In genomic region chr17:47694018-47694817, GRCh38 we compare ENCODE assay signal across 8 cellular contexts. TPM values are rescaled to one million over a fixed set of nuclear protein-coding genes. Genes with fewer than 3 reads are reported as not detected.
DNase-seq lines count a peak whose midpoint lies in the region; ATAC-seq lines count a peak whose summit lies in the region.

Gene TBKBP1 (plus strand): TSS chr17:47694161. CDS start chr17:47696113, 1,952 bp downstream.

- H3K9me3 Mint-ChIP-seq in activated naive CD8-positive, alpha-beta T cell treated with anti-CD3 and anti-CD28 coated beads, Interleukin-2, amount 10 ng/mL, durations not matched to agents 7 days and 5 days = no peaks in the 10 kb centered on the region

- DNase-seq in 8988T = peak; percentile 85
- peak; percentile 57 for DNase-seq in GM23248
- DNase-seq in RPMI8226 = peak; percentile 73
- DNase-seq in activated naive CD8-positive, alpha-beta T cell treated with anti-CD3 and anti-CD28 coated beads, Interleukin-2, amount 10 ng/mL, durations not matched to agents 7 days and 5 days = peak; percentile 58
- peak; percentile 84 for DNase-seq in cardiac septum (ENCODE audit: low spot score)
- DNase-seq in posterior cingulate gyrus = peak in 6 of 10 donors; percentile 26 to 88 (median 44)

- intact Hi-C loops in cardiac septum (cut with DNase I) (loop anchor here (5.0 to 10.0 kb wide), 3 partner anchors 42 to 201 kb away; partner anchors contain the start of gene SP2), posterior cingulate gyrus (cut with DNase I) (no loop called here)

- H3K4me2 ChIP-seq in GM23248 (ENCODE audit: unreplicated experiment) = peak within 1 kb of the TSS; percentile 93

- H3K4me3 Mint-ChIP-seq in activated naive CD8-positive, alpha-beta T cell treated with anti-CD3 and anti-CD28 coated beads, Interleukin-2, amount 10 ng/mL, durations not matched to agents 7 days and 5 days = peak within 1 kb of the TSS; percentile 87

- H4K20me1 ChIP-seq in GM23248 (ENCODE audit: insufficient read depth) = no peaks in the 10 kb centered on the region

- peak within 1 kb of the TSS; percentile 95 for H3K9ac ChIP-seq in GM23248

- H3K9me2 ChIP-seq in GM23248 (ENCODE audit: insufficient read depth) = no peaks in the 10 kb centered on the region

- H3K4me1 ChIP-seq in GM23248 (ENCODE audit: insufficient read depth) = peaks cover 6% of the 10 kb centered on the region

- 0 out of 2 replicates have a peak, but pooled peaks cover 2% of the 10 kb centered on the region for H3K36me3 ChIP-seq in GM23248 (ENCODE audit: low read depth)

- no peaks in the 10 kb centered on the region for H3K36me3 Mint-ChIP-seq in activated naive CD8-positive, alpha-beta T cell treated with anti-CD3 and anti-CD28 coated beads, Interleukin-2, amount 10 ng/mL, durations not matched to agents 7 days and 5 days

- peak within 1 kb of the TSS; percentile 93 for H3K4me3 ChIP-seq in GM23248

- POLR2A ChIA-PET in activated naive CD8-positive, alpha-beta T cell treated with anti-CD3 and anti-CD28 coated beads, Interleukin-2, amount 10 ng/mL, durations not matched to agents 7 days and 5 days (lab: Charles Lee) = interaction anchor here (0.6 to 3.9 kb wide), 4 partner anchors 18 to 41 kb away, joined by 3 to 19 read pairs (median 4); partner anchors contain the start of gene TBX21

- H3K27ac Mint-ChIP-seq in activated naive CD8-positive, alpha-beta T cell treated with anti-CD3 and anti-CD28 coated beads, Interleukin-2, amount 10 ng/mL, durations not matched to agents 7 days and 5 days = peak within 1 kb of the TSS; percentile 80

- H3F3A ChIP-seq in GM23248 (ENCODE audit: insufficient read depth) = no peaks in the 10 kb centered on the region; the same call in none of the 2 replicates

- H3K27me3 Mint-ChIP-seq in activated naive CD8-positive, alpha-beta T cell treated with anti-CD3 and anti-CD28 coated beads, Interleukin-2, amount 10 ng/mL, durations not matched to agents 7 days and 5 days = peaks cover 6% of the 10 kb centered on the region

- H3K27me3 ChIP-seq in GM23248 (replicated peaks; ENCODE audit: insufficient read depth) = no peaks in the 10 kb centered on the region

- H3K4me1 Mint-ChIP-seq in activated naive CD8-positive, alpha-beta T cell treated with anti-CD3 and anti-CD28 coated beads, Interleukin-2, amount 10 ng/mL, durations not matched to agents 7 days and 5 days = peaks cover 24% of the 10 kb centered on the region

- peak within 1 kb of the TSS; percentile 72 for H3K27ac ChIP-seq in GM23248

- H2AFZ ChIP-seq in GM23248 = peak within 1 kb of the TSS; percentile 76

- ATAC-seq in activated naive CD8-positive, alpha-beta T cell treated with anti-CD3 and anti-CD28 coated beads, Interleukin-2, amount 10 ng/mL, durations not matched to agents 7 days and 5 days (ENCODE audit: low read depth) = peak; percentile 18
- ATAC-seq in HG03159 (IDR thresholded peaks at IDR 0.05; ENCODE audit: unreplicated experiment) (no peak), HG03025 (IDR thresholded peaks at IDR 0.05; ENCODE audit: low FRiP score, unreplicated experiment) (no peak)

- in situ Hi-C loops in GM23248 (cut with MboI) = no loop called here

- no peaks in the 10 kb centered on the region for H3K9me3 ChIP-seq in GM23248 (ENCODE audit: low read depth)

- 1 to 3% methylated on average over 7 to 70 of the region's 70 CpGs for WGBS in GM23248 (ENCODE audit: low coverage in 1 of 2, low lambda C conversion rate in 2 of 2, missing lambda C conversion rate in 2 of 2), 2 experiments

- H3K79me2 ChIP-seq in GM23248 (ENCODE audit: insufficient read depth) = no peaks in the 10 kb centered on the region

RNA-seq across cellular contexts. Expression of gene TBKBP1, which starts in this region (rescaled TPM):
- 12.3 and 25.8 TPM in 2 replicates for total RNA-seq in GM23248 (2014; rRNA removed; shearing (Covaris generic))
- 1.1 and 1.2 TPM in 2 replicates for polyA plus RNA-seq in GM23248 (2016; fragmentation: Nextera tagmentation; extraction: Ambion mirVana)
- total RNA-seq in activated naive CD8-positive, alpha-beta T cell treated with anti-CD3 and anti-CD28 coated beads, Interleukin-2, amount 10 ng/mL, durations not matched to agents 7 days and 5 days = 1 to 10 TPM; 8.0 to 8.9 TPM
- 11.2 TPM for total RNA-seq in cardiac septum
